Comparison of ENCODE assay signal across 8 cellular contexts in genomic region chr17:6555331-6556120, GRCh38. TPM values are rescaled to one million over a fixed set of nuclear protein-coding genes. Genes with fewer than 3 reads are reported as not detected.
A peak's percentile ranks its signal among the peaks of the same experiment; 100 is the strongest.
DNase-seq lines count a peak whose midpoint lies in the region; ATAC-seq and TF ChIP-seq lines count a peak whose summit lies in the region.

No MANE protein-coding gene starts in this region.

- H3K9ac ChIP-seq in mucosa of rectum (ENCODE audit: low read depth in 1 of 2, low read length in 2 of 2), result peak overlapping the region; percentile 72

- peak overlapping the region; percentile 86 for H2AFZ ChIP-seq in PC-9

- no peaks in the 10 kb centered on the region for H3K79me2 ChIP-seq in PC-9 (ENCODE audit: low read depth)

- intact Hi-C loops in Calu3 (cut with micrococcal nuclease; ENCODE audit: unreplicated experiment), result loop anchor here (5.0 kb wide), 1 partner anchor 37 kb away; no protein-coding TSS in a partner anchor
- intact Hi-C loops in PC-9 (cut with micrococcal nuclease; ENCODE audit: unreplicated experiment), result loop anchor here (2.0 kb wide), 1 partner anchor 53 kb away; no protein-coding TSS in a partner anchor
- intact Hi-C loops in uterus (cut with DNase I; ENCODE audit: low total_unique reads), result no loop called here

- ATAC-seq in effector memory CD8-positive, alpha-beta T cell (replicated peaks), result no peak
- no peak for ATAC-seq in HG03097 (IDR thresholded peaks at IDR 0.05; ENCODE audit: low FRiP score, unreplicated experiment)
- no peak for ATAC-seq in HG03442 (IDR thresholded peaks at IDR 0.05; ENCODE audit: unreplicated experiment)

- peaks cover 29% of the 10 kb centered on the region for H3K4me1 Mint-ChIP-seq in Calu3 (ENCODE audit: low read depth, unreplicated experiment)
- H3K4me1 Mint-ChIP-seq in effector memory CD8-positive, alpha-beta T cell (ENCODE audit: low read depth in 2 of 2), result peaks cover 5 to 13% of the 10 kb centered on the region in 2 donors

- no peaks in the 10 kb centered on the region for H3K9me2 ChIP-seq in PC-9 (ENCODE audit: insufficient read depth)

- H3K27ac ChIP-seq in PC-9, result no peak overlapping the region
- peak overlapping the region; percentile 83 to 87 for H3K27ac ChIP-seq in mucosa of rectum (ENCODE audit: low read depth in 2 of 2, low read length in 2 of 2)
- peak overlapping the region in 1 of 2 donors; percentile 31 for H3K27ac ChIP-seq in uterus

- H3K9me3 ChIP-seq in PC-9 (ENCODE audit: insufficient read depth, low read depth) (no peaks in the 10 kb centered on the region), mucosa of rectum (ENCODE audit: control insufficient read depth in 2 of 2, low read length in 2 of 2) (no peaks in the 10 kb centered on the region), uterus (no peaks in the 10 kb centered on the region)

- H3K36me3 ChIP-seq in PC-9 (ENCODE audit: low read depth) (no peaks in the 10 kb centered on the region), mucosa of rectum (ENCODE audit: control insufficient read depth in 2 of 2, insufficient read depth in 2 of 2, low read length in 2 of 2) (no peaks in the 10 kb centered on the region), uterus (no peaks in the 10 kb centered on the region)

- POLR2A ChIA-PET in PC-9 (lab: Charles Lee; ENCODE audit: unreplicated experiment), result interaction anchor here (0.6 to 0.7 kb wide), 4 partner anchors 9 to 1079 kb away, joined by 3 to 6 read pairs (median 3); no protein-coding TSS in a partner anchor

- peak in 1 of 2 donors; percentile 17 for TF ChIP-seq POLR2A in uterus (IDR thresholded peaks at IDR 0.05)

- H3K4me3 ChIP-seq in PC-9 (peak overlapping the region; percentile 69), mucosa of rectum (ENCODE audit: low read length in 2 of 2) (peak overlapping the region; percentile 66 to 71), uterus (peak overlapping the region; percentile 10 to 62)

- H3K27me3 Mint-ChIP-seq in Calu3 (ENCODE audit: unreplicated experiment), result peaks cover 7% of the 10 kb centered on the region
- H3K27me3 Mint-ChIP-seq in effector memory CD8-positive, alpha-beta T cell, result peaks cover 51 to 69% of the 10 kb centered on the region in 2 donors

- CTCF ChIA-PET in Calu3 (lab: Charles Lee), result interaction anchor here (0.6 to 1.2 kb wide), 4 partner anchors 29 to 136 kb away, joined by 3 to 7 read pairs (median 4); no protein-coding TSS in a partner anchor
- CTCF ChIA-PET in PC-9 (lab: Charles Lee), result interaction anchor here (0.6 to 1.2 kb wide), 3 partner anchors 36 to 82 kb away, joined by 3 to 7 read pairs (median 4); no protein-coding TSS in a partner anchor

- peak overlapping the region; percentile 94 for H3K27ac Mint-ChIP-seq in Calu3 (ENCODE audit: unreplicated experiment)
- H3K27ac Mint-ChIP-seq in effector memory CD8-positive, alpha-beta T cell, result no peak overlapping the region

- H3K27me3 ChIP-seq in PC-9 (ENCODE audit: insufficient read depth, low read depth) (no peaks in the 10 kb centered on the region), mucosa of rectum (ENCODE audit: control insufficient read depth in 2 of 2, insufficient read depth in 2 of 2, low read length in 2 of 2) (peaks cover 6 to 7% of the 10 kb centered on the region in 2 donors), uterus (peaks cover 3 to 5% of the 10 kb centered on the region in 2 donors)

- H3K9me3 Mint-ChIP-seq in Calu3 (ENCODE audit: low read depth, unreplicated experiment), result no peaks in the 10 kb centered on the region
- no peaks in the 10 kb centered on the region for H3K9me3 Mint-ChIP-seq in effector memory CD8-positive, alpha-beta T cell

- peaks cover 36% of the 10 kb centered on the region for H3K36me3 Mint-ChIP-seq in Calu3 (ENCODE audit: insufficient read depth, unreplicated experiment)
- peaks cover 3% of the 10 kb centered on the region for H3K36me3 Mint-ChIP-seq in effector memory CD8-positive, alpha-beta T cell (ENCODE audit: insufficient read depth)

- TF ChIP-seq CTCF in Calu3 (IDR thresholded peaks at IDR 0.05; ENCODE audit: unreplicated experiment), result no peak
- no peak for TF ChIP-seq CTCF in PC-9 (conservative IDR thresholded peaks at IDR 0.05)
- TF ChIP-seq CTCF in uterus (IDR thresholded peaks at IDR 0.05), result no peak

- peak overlapping the region; percentile 78 for H3K4me3 Mint-ChIP-seq in Calu3 (ENCODE audit: low read depth, unreplicated experiment)
- H3K4me3 Mint-ChIP-seq in effector memory CD8-positive, alpha-beta T cell, result peak overlapping the region; percentile 72 to 73

- H4K20me1 ChIP-seq in PC-9 (ENCODE audit: insufficient read depth), result no peaks in the 10 kb centered on the region

- H3K4me2 ChIP-seq in PC-9, result peak overlapping the region; percentile 98

- H3K4me1 ChIP-seq in PC-9 (replicated peaks; ENCODE audit: insufficient read depth) (peaks cover 56% of the 10 kb centered on the region), mucosa of rectum (ENCODE audit: control insufficient read depth in 2 of 2, insufficient read depth in 2 of 2, low read length in 2 of 2) (peaks cover 24 to 35% of the 10 kb centered on the region in 2 donors), uterus (peaks cover 0 to 6% of the 10 kb centered on the region in 2 donors)

- TSS peak; percentile 33 for BruUV-seq in Calu3 (replicated peaks; lab: Mats Ljungman, UMichigan)
- no TSS peak for BruUV-seq in PC-9 (replicated peaks; lab: Mats Ljungman, UMichigan)

- H3F3A ChIP-seq in PC-9 (ENCODE audit: insufficient read depth, low read depth), result peaks cover 42% of the 10 kb centered on the region

- DNase-seq in Calu3 (peak; percentile 53), PC-9 (peak; percentile 50 to 53), uterus (no peak), NCI-H1417 (lab: John Stamatoyannopoulos, UW) (no peak)
- DNase-seq in effector memory CD8-positive, alpha-beta T cell, result no peak

RNA-seq across cellular contexts. Expression of gene PITPNM3, which starts 0.8 kb away (rescaled TPM):
- total RNA-seq in Calu3 (2022) (10.3 and 10.7 TPM in 2 replicates), PC-9 (2021) (16.9 and 17.3 TPM in 2 replicates), uterus (1 to 10 TPM in 3 of 4 donors, under 1 TPM in 1; 0.59 to 9.3 (median 6.1) TPM)

Comparison
In these comparisons a context has a peak if more than half of its experiments do, and no peak if none do; other contexts are left out.
1. DNase-seq: peak in Calu3 (single experiment) and PC-9 (2 of 2); none in effector memory CD8-positive, alpha-beta T cell (0 of 3), uterus (0 of 2) and NCI-H1417 (0 of 3).
2. Peak in every context shown above with its lines, with median percentiles within 50 percentile points of each other: H3K4me3 ChIP-seq.